ENCODE assay signal across 8 cellular contexts in the genomic region with DNA sequence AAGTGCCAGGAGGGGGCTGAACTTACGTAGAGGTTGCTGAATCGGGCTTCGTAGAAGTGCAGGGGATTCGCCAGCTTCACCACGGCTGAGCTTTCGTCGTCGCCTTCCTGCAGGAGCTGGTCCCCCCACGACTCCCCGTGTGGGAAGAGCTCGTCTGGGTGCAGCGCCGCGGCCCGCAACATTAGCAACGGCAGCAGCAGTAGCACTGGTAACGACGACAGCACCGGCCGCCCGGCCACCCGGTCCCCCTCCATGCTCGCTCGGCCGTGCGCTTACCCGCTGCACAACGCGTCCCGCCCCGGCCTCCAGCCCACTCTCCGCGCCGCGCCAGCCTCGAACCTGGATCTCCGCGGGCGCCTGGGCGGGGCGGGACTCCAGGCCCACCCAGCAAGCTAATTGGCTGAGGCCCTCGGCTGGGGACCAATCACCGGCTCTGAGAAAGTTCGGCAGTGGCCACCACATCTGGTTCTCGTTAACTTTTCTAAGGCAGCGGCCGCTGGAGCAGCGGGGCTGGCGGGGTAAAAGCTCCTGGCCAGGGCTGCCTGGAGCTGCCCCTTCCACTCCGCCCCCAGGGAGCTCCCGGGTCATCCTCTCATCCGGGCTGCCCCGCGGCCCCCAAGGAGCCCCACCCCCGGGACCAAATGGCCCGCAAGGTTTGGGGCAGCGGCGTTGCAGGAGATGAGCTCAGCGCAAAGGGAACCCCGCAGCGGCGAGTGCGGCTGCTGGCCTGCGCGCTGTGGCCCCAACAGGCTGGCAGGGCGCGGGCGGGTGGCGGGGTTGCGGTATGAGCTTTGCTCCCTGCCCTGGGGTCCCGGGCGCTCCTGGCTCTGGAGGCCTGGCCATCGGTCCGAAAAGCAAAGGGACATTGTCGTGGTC. TPM values are rescaled to one million over a fixed set of nuclear protein-coding genes. Genes with fewer than 3 reads are reported as not detected.
DNase-seq lines count a peak whose midpoint lies in the region; ATAC-seq, FAIRE-seq and TF ChIP-seq lines count a peak whose summit lies in the region.

A gene with protein sequence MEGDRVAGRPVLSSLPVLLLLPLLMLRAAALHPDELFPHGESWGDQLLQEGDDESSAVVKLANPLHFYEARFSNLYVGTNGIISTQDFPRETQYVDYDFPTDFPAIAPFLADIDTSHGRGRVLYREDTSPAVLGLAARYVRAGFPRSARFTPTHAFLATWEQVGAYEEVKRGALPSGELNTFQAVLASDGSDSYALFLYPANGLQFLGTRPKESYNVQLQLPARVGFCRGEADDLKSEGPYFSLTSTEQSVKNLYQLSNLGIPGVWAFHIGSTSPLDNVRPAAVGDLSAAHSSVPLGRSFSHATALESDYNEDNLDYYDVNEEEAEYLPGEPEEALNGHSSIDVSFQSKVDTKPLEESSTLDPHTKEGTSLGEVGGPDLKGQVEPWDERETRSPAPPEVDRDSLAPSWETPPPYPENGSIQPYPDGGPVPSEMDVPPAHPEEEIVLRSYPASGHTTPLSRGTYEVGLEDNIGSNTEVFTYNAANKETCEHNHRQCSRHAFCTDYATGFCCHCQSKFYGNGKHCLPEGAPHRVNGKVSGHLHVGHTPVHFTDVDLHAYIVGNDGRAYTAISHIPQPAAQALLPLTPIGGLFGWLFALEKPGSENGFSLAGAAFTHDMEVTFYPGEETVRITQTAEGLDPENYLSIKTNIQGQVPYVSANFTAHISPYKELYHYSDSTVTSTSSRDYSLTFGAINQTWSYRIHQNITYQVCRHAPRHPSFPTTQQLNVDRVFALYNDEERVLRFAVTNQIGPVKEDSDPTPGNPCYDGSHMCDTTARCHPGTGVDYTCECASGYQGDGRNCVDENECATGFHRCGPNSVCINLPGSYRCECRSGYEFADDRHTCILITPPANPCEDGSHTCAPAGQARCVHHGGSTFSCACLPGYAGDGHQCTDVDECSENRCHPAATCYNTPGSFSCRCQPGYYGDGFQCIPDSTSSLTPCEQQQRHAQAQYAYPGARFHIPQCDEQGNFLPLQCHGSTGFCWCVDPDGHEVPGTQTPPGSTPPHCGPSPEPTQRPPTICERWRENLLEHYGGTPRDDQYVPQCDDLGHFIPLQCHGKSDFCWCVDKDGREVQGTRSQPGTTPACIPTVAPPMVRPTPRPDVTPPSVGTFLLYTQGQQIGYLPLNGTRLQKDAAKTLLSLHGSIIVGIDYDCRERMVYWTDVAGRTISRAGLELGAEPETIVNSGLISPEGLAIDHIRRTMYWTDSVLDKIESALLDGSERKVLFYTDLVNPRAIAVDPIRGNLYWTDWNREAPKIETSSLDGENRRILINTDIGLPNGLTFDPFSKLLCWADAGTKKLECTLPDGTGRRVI (N-terminal part only) (minus strand): TSS at position 319 of the 876 bp plus-strand sequence. CDS start 65 bp downstream, at position 254.

- H3K4me3 ChIP-seq in bronchial epithelial cell (ENCODE audit: low read depth, low read length) (peak within 1 kb of the TSS; percentile 41), gastrocnemius medialis (peak within 1 kb of the TSS; percentile 65 to 69 (median 68))

- peak; percentile 29 for DNase-seq in activated gamma-delta T cell treated with Interleukin-2 at 50 U/mL for 16 hours
- no peak for DNase-seq in activated gamma-delta T cell (lab: John Stamatoyannopoulos, UW)
- DNase-seq in T-helper 2 cell, result peak in 3 of 5 experiments; percentile 32 to 68 (median 45)
- peak; percentile 20 for DNase-seq in bronchial epithelial cell (ENCODE audit: low read depth)
- peak; percentile 92 for DNase-seq in iPS-NIHi11 (ENCODE audit: low spot score)
- peak; percentile 50 to 67 for DNase-seq in gastrocnemius medialis

- FAIRE-seq in bronchial epithelial cell (lab: Jason Lieb, UNC), result no peak

- intact Hi-C loops in gastrocnemius medialis (cut with DNase I; ENCODE audit: low total_unique reads), result loop anchor here (5.0 kb wide), 1 partner anchor 52 kb away; no protein-coding TSS in a partner anchor

- in situ Hi-C loops in gastrocnemius medialis (cut with MboI; ENCODE audit: low sequenced_read_pairs in 4 of 4), result no loop called here

- TF ChIP-seq CTCF in bronchial epithelial cell (IDR thresholded peaks at IDR 0.05; ENCODE audit: insufficient read depth, low read length, severe bottlenecking) (peak; percentile 11), gastrocnemius medialis (IDR thresholded peaks at IDR 0.05 in 4 of 5, conservative IDR thresholded peaks at IDR 0.05 in 1 of 5) (no peak)

- H3K27me3 ChIP-seq in bronchial epithelial cell (ENCODE audit: control insufficient read depth, insufficient read depth, low read length) (peaks cover 19% of the 10 kb centered on the region), gastrocnemius medialis (peaks cover 11 to 37% (median 29%) of the 10 kb centered on the region in 3 donors)

- H3K27ac ChIP-seq in gastrocnemius medialis, result peak within 1 kb of the TSS; percentile 60 to 74 (median 72)

- H3K4me1 ChIP-seq in gastrocnemius medialis, result peaks cover 0 to 14% of the 10 kb centered on the region in 2 donors

- H3K9me3 ChIP-seq in gastrocnemius medialis, result no peaks in the 10 kb centered on the region

- ATAC-seq in gastrocnemius medialis (peak; percentile 73 to 78), GM19452 (IDR thresholded peaks at IDR 0.05; ENCODE audit: unreplicated experiment) (no peak), GM19351 (IDR thresholded peaks at IDR 0.05; ENCODE audit: unreplicated experiment) (no peak)

- no peaks in the 10 kb centered on the region for H3K36me3 ChIP-seq in bronchial epithelial cell (ENCODE audit: control insufficient read depth, insufficient read depth, low read length)
- no peaks in the 10 kb centered on the region for H3K36me3 ChIP-seq in gastrocnemius medialis

- TF ChIP-seq POLR2A in gastrocnemius medialis (IDR thresholded peaks at IDR 0.05), result peak; percentile 28 to 38

RNA-seq across cellular contexts. Expression of the gene that starts here (rescaled TPM):
- 0.38 and 3.9 TPM in 2 replicates for total RNA-seq in bronchial epithelial cell
- 1 to 10 TPM; 1.9 to 5.6 (median 4.3) TPM for total RNA-seq in gastrocnemius medialis

Comparison
In these comparisons a context has a peak if more than half of its experiments do, and no peak if none do; other contexts are left out.
1. ATAC-seq: peak in gastrocnemius medialis (2 of 2); none in GM19452 (single experiment) and GM19351 (single experiment).